ENCODE assay signal across 7 cellular contexts in genomic region chr16:30065112-30065942, GRCh38.
DNase-seq lines count a peak whose midpoint lies in the region; ATAC-seq and TF ChIP-seq lines count a peak whose summit lies in the region.

TSS of gene ALDOA (plus strand) at chr16:30065760. CDS start at chr16:30066898, 1,138 bp downstream.

- H3K4me3 ChIP-seq in astrocyte of the cerebellum (ENCODE audit: low read depth, low read length), result peak within 1 kb of the TSS; percentile 80

- peak; percentile 94 for TF ChIP-seq POLR2A in GM18505 (IDR thresholded peaks at IDR 0.05; ENCODE audit: borderline replicate concordance, extremely low read depth, insufficient read depth, insufficient read length)

- peak; percentile 74 for ATAC-seq in GM18505 (IDR thresholded peaks at IDR 0.05; ENCODE audit: unreplicated experiment)
- peak; percentile 65 for ATAC-seq in HG02973 (IDR thresholded peaks at IDR 0.05; ENCODE audit: unreplicated experiment)

- no peak for TF ChIP-seq CTCF in astrocyte of the cerebellum (IDR thresholded peaks at IDR 0.05; ENCODE audit: low read depth, low read length, missing control alignments)

- DNase-seq in NCI-H2029 treated with DMSO at 0.1 percent for 48 hours (lab: John Stamatoyannopoulos, UW) (peak; percentile 88), T-helper 9 cell (peak; percentile 88), astrocyte of the cerebellum (ENCODE audit: low read depth) (peak; percentile 95), hepatic stellate cell (ENCODE audit: low spot score) (peak; percentile 96), retina (peak; percentile 98)

- in situ Hi-C loops in astrocyte of the cerebellum (cut with HindIII; ENCODE audit: low sequenced_read_pairs), result no loop called here

Comparison
In these comparisons a context has a peak if more than half of its experiments do, and no peak if none do; other contexts are left out.
1. Peak in every context shown above with its lines: DNase-seq, ATAC-seq and H3K4me3 ChIP-seq.